In the genomic region with DNA sequence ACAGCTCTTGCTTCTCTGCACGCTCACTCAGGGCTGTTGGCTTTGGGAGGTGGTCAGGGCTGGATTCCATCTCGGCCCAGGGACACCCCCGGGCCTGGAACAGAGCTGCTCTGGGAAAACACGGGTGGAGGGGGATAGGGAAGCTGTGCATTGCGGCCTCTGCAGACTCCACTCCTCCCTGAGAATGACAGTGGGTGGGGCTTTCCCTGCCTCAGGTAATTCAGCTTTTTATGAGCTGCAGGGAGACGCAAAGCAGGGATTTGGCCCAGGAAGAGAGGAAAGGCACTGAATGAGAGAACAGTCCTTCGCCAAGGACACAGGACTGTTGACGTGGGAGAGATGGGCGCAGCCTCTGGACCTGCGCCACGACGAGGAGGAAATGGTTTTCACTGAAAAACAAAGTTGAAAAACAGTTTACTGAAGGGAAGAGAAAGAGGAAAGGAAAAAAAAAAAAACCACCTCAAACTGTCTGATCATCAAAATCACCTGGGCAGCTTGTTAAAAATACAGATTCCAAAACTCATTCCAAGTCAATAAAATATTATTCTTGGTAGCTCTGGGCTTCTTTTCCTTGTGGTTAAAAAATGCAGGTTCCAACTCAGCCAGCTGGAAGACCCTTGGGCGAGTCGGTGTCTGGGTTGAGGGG, we compare ENCODE assay signal across 1 cellular context.
TF ChIP-seq lines count a peak whose summit lies in the region.

No MANE protein-coding gene starts in this region.

TF ChIP-seq in WTC11, 78 proteins besides CTCF, POLR2A, EP300 and RAD21 (continued from another document):
- TF ChIP-seq, protein P1, sequence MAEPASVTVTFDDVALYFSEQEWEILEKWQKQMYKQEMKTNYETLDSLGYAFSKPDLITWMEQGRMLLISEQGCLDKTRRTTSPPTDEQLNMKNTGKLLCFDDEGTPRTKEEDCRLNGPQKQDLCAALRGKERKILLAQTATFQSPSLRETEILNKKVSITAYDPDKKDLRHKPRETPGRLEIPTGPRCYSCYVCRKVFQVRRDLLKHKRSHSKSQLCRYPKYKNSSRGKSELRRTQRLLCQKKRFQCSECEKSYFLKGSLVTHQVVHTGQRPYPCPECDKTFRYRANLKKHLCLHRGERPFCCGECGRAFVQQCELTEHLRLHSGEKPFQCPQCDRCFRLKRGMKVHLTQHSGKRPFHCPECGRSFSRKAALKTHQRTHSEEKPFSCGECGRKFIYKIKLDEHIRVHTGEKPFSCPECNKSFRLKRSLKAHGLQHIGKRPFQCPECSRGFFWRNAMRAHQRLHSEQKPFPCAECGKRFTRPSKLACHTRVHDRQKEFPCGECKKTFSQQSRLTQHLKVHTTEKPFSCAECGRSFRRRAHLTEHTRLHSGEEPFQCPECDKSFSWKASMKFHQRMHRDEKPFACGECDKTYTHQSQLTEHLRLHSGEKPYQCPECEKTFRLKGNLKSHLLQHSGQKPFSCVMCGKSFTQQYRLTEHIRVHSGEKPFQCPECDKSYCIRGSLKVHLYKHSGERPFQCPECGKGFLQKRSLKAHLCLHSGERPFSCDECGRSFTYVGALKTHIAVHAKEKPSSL (CRISPR knock-in tag; conservative IDR thresholded peaks at IDR 0.05) = no peak
- TF ChIP-seq TEAD1 (CRISPR knock-in tag; IDR thresholded peaks at IDR 0.05) = no peak
- TF ChIP-seq ZNF416 (CRISPR knock-in tag; IDR thresholded peaks at IDR 0.05) = no peak
- TF ChIP-seq, protein P2, sequence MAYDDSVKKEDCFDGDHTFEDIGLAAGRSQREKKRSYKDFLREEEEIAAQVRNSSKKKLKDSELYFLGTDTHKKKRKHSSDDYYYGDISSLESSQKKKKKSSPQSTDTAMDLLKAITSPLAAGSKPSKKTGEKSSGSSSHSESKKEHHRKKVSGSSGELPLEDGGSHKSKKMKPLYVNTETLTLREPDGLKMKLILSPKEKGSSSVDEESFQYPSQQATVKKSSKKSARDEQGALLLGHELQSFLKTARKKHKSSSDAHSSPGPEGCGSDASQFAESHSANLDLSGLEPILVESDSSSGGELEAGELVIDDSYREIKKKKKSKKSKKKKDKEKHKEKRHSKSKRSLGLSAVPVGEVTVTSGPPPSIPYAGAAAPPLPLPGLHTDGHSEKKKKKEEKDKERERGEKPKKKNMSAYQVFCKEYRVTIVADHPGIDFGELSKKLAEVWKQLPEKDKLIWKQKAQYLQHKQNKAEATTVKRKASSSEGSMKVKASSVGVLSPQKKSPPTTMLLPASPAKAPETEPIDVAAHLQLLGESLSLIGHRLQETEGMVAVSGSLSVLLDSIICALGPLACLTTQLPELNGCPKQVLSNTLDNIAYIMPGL (CRISPR knock-in tag; IDR thresholded peaks at IDR 0.05) = no peak
- TF ChIP-seq RORB (CRISPR knock-in tag; IDR thresholded peaks at IDR 0.05) = no peak
- TF ChIP-seq MXD4 (CRISPR knock-in tag; IDR thresholded peaks at IDR 0.05; ENCODE audit: borderline replicate concordance) = no peak
- TF ChIP-seq, protein P3, sequence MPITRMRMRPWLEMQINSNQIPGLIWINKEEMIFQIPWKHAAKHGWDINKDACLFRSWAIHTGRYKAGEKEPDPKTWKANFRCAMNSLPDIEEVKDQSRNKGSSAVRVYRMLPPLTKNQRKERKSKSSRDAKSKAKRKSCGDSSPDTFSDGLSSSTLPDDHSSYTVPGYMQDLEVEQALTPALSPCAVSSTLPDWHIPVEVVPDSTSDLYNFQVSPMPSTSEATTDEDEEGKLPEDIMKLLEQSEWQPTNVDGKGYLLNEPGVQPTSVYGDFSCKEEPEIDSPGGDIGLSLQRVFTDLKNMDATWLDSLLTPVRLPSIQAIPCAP (CRISPR knock-in tag; IDR thresholded peaks at IDR 0.05) = no peak
- no peak for TF ChIP-seq JAZF1 (CRISPR knock-in tag; IDR thresholded peaks at IDR 0.05)
TF ChIP-seq in WTC11: peak in this region for 0.
